In the genomic region with DNA sequence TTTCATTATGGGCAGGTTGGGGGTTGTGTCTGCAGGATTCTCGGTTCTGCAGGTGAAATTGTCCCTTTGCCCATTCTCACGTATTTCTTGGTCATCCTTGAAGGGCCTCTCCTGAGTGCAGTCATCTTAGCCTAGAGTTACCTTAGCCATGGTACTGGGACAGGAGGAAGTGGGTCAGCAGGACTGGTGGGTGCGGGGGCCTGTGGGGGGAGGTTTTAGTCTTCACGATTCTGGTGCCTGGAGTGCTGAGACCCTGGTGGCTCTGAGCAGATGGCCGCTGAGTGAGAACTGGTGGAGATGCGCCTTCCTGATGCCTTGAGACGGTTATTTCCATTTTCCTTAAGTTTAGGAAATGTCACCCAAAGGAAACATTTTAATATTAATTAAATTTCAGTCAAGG, we compare ENCODE assay signal across 19 cellular contexts. TPM values are rescaled to one million over a fixed set of nuclear protein-coding genes. Genes with fewer than 3 reads are reported as not detected.
DNase-seq lines count a peak whose midpoint lies in the region; ATAC-seq and TF ChIP-seq lines count a peak whose summit lies in the region.
"Had no signal": no experiment of that assay in that cellular context is flagged by ENCODE, and none has a peak within 500 bp of the region (broad histone marks: within the 10 kb centered on the region; RNA-seq: fewer than 3 reads in every experiment).

No MANE protein-coding gene starts in this region.

- H3K27ac Mint-ChIP-seq in T-helper 2 cell treated with Interferon-gamma antibody and Interleukin-4, amounts not matched to agents 5 μg/mL and 100 μg/mL, for 36 hours: no peak overlapping the region
- no peak overlapping the region for H3K27ac Mint-ChIP-seq in stimulated activated effector memory CD8-positive, alpha-beta T cell treated with anti-CD3 and anti-CD28 coated beads, Interleukin-12 subunit alpha, Interleukin-12 subunit beta, amount 100 ng/mL, for 72 hours
- H3K27ac Mint-ChIP-seq: activated CD4-positive, alpha-beta memory T cell treated with anti-CD3 and anti-CD28 coated beads for 36 hours; activated T-cell treated with anti-CD3 and anti-CD28 coated beads, Interleukin-2, amount 50 U/mL, for 24 hours; progenitor cell of endocrine pancreas had no signal

- H3K27ac ChIP-seq in HUES64 (ENCODE audit: low read depth, low read length): no peak overlapping the region
- peak overlapping the region in 3 of 4 donors; percentile 58 to 73 (median 63) for H3K27ac ChIP-seq in body of pancreas
- peak overlapping the region; percentile 81 for H3K27ac ChIP-seq in lower lobe of right lung
- H3K27ac ChIP-seq in thyroid gland: peak overlapping the region in 2 of 3 donors; percentile 69 to 86
- H3K27ac ChIP-seq: GM23248, VCaP had no signal

- no peak overlapping the region for H3K4me3 Mint-ChIP-seq in T-helper 2 cell treated with Interferon-gamma antibody and Interleukin-4, amounts not matched to agents 5 μg/mL and 100 μg/mL, for 36 hours
- H3K4me3 Mint-ChIP-seq in stimulated activated effector memory CD8-positive, alpha-beta T cell treated with anti-CD3 and anti-CD28 coated beads, Interleukin-12 subunit alpha, Interleukin-12 subunit beta, amount 100 ng/mL, for 72 hours: no peak overlapping the region
- H3K4me3 Mint-ChIP-seq: activated CD4-positive, alpha-beta memory T cell treated with anti-CD3 and anti-CD28 coated beads for 36 hours; activated T-cell treated with anti-CD3 and anti-CD28 coated beads, Interleukin-2, amount 50 U/mL, for 24 hours had no signal

- H3K4me3 ChIP-seq in HUES64 (ENCODE audit: low read length): no peak overlapping the region
- no peak overlapping the region for H3K4me3 ChIP-seq in body of pancreas
- no peak overlapping the region for H3K4me3 ChIP-seq in lower lobe of right lung
- H3K4me3 ChIP-seq in thyroid gland (replicated peaks in 1 of 3): no peak overlapping the region
- H3K4me3 ChIP-seq: GM23248 had no signal

- peaks cover 28% of the 10 kb centered on the region for H3K4me1 ChIP-seq in HUES64 (ENCODE audit: insufficient read depth, low read length)
- H3K4me1 ChIP-seq in body of pancreas: peaks cover 33% of the 10 kb centered on the region
- peaks cover 47% of the 10 kb centered on the region for H3K4me1 ChIP-seq in lower lobe of right lung
- H3K4me1 ChIP-seq in thyroid gland: peaks cover 76 to 98% of the 10 kb centered on the region in 2 donors

- TF ChIP-seq CTCF in body of pancreas (IDR thresholded peaks at IDR 0.05): no peak
- no peak for TF ChIP-seq CTCF in lower lobe of right lung (IDR thresholded peaks at IDR 0.05)
- no peak for TF ChIP-seq CTCF in thyroid gland (IDR thresholded peaks at IDR 0.05)

- TF ChIP-seq POLR2A in body of pancreas (IDR thresholded peaks at IDR 0.05) (no peak), thyroid gland (IDR thresholded peaks at IDR 0.05) (no peak)

- no peaks in the 10 kb centered on the region for H3K36me3 Mint-ChIP-seq in T-helper 2 cell treated with Interferon-gamma antibody and Interleukin-4, amounts not matched to agents 5 μg/mL and 100 μg/mL, for 36 hours (ENCODE audit: low read depth)
- H3K36me3 Mint-ChIP-seq in stimulated activated effector memory CD8-positive, alpha-beta T cell treated with anti-CD3 and anti-CD28 coated beads, Interleukin-12 subunit alpha, Interleukin-12 subunit beta, amount 100 ng/mL, for 72 hours: no peaks in the 10 kb centered on the region
- H3K36me3 Mint-ChIP-seq: activated CD4-positive, alpha-beta memory T cell treated with anti-CD3 and anti-CD28 coated beads for 36 hours had no signal

- no peak for ATAC-seq in body of pancreas
- no peak for ATAC-seq in lower lobe of right lung
- ATAC-seq in stimulated activated effector memory CD8-positive, alpha-beta T cell treated with anti-CD3 and anti-CD28 coated beads, Interleukin-12 subunit alpha, Interleukin-12 subunit beta, amount 100 ng/mL, for 72 hours: no peak

- H3K4me1 Mint-ChIP-seq in T-helper 2 cell treated with Interferon-gamma antibody and Interleukin-4, amounts not matched to agents 5 μg/mL and 100 μg/mL, for 36 hours (ENCODE audit: low read depth): peaks cover 5% of the 10 kb centered on the region
- H3K4me1 Mint-ChIP-seq in stimulated activated effector memory CD8-positive, alpha-beta T cell treated with anti-CD3 and anti-CD28 coated beads, Interleukin-12 subunit alpha, Interleukin-12 subunit beta, amount 100 ng/mL, for 72 hours: no peaks in the 10 kb centered on the region

- WGBS in HUES64: 80% methylated on average over 7 of the region's 7 CpGs
- WGBS in body of pancreas, 2 donors: 60 to 63% methylated on average over 7 of the region's 7 CpGs
- WGBS in thyroid gland, 2 donors: 31 to 52% methylated on average over 7 of the region's 7 CpGs

- H3K27me3 ChIP-seq in HUES64 (ENCODE audit: insufficient read depth, low read length) (no peaks in the 10 kb centered on the region), body of pancreas (no peaks in the 10 kb centered on the region), lower lobe of right lung (ENCODE audit: low read depth) (no peaks in the 10 kb centered on the region), thyroid gland (no peaks in the 10 kb centered on the region)

- H3K9ac ChIP-seq in HUES64 (ENCODE audit: low read depth, low read length): peak overlapping the region; percentile 1; the same call in 1 of the 2 replicates
- H3K9ac ChIP-seq: GM23248 had no signal

- peaks cover 27% of the 10 kb centered on the region for H3K27me3 Mint-ChIP-seq in T-helper 2 cell treated with Interferon-gamma antibody and Interleukin-4, amounts not matched to agents 5 μg/mL and 100 μg/mL, for 36 hours (ENCODE audit: low read depth)
- H3K27me3 Mint-ChIP-seq: progenitor cell of endocrine pancreas had no signal

- no peaks in the 10 kb centered on the region for H3K9me3 ChIP-seq in HUES64 (ENCODE audit: insufficient read depth, low read depth, low read length)
- no peaks in the 10 kb centered on the region for H3K9me3 ChIP-seq in body of pancreas
- no peaks in the 10 kb centered on the region for H3K9me3 ChIP-seq in lower lobe of right lung
- no peaks in the 10 kb centered on the region for H3K9me3 ChIP-seq in thyroid gland

- DNase-seq in body of pancreas (no peak), lower lobe of right lung (no peak), thyroid gland (peak; percentile 63 to 64)
- DNase-seq in stimulated activated CD4-positive, alpha-beta T cell treated with anti-CD3 and anti-CD28 coated beads, Interleukin-2, amount 100 ng/mL, for 24 hours: no peak
- DNase-seq in T-helper 2 cell treated with Interferon-gamma antibody and Interleukin-4, amounts not matched to agents 5 μg/mL and 100 μg/mL, for 36 hours (ENCODE audit: low spot score): no peak
- no peak for DNase-seq in stimulated activated effector memory CD8-positive, alpha-beta T cell treated with anti-CD3 and anti-CD28 coated beads, Interleukin-12 subunit alpha, Interleukin-12 subunit beta, amount 100 ng/mL, for 72 hours (ENCODE audit: low spot score in 2 of 2)
- DNase-seq: activated CD4-positive, alpha-beta memory T cell treated with anti-CD3 and anti-CD28 coated beads for 36 hours; activated naive CD4-positive, alpha-beta T cell treated with anti-CD3 and anti-CD28 coated beads, Interleukin-2, amount 50 U/mL, for 16 hours; activated T-cell treated with anti-CD3 and anti-CD28 coated beads, Interleukin-2, amount 50 U/mL, for 24 hours; aorta; Calu3; hippocampal formation; midbrain; NCI-H1105 treated with DMSO at 0.1 percent for 48 hours; NCI-H524 had no signal

- H3K9me3 Mint-ChIP-seq in T-helper 2 cell treated with Interferon-gamma antibody and Interleukin-4, amounts not matched to agents 5 μg/mL and 100 μg/mL, for 36 hours: no peaks in the 10 kb centered on the region
- no peaks in the 10 kb centered on the region for H3K9me3 Mint-ChIP-seq in stimulated activated effector memory CD8-positive, alpha-beta T cell treated with anti-CD3 and anti-CD28 coated beads, Interleukin-12 subunit alpha, Interleukin-12 subunit beta, amount 100 ng/mL, for 72 hours
- H3K9me3 Mint-ChIP-seq: activated CD4-positive, alpha-beta memory T cell treated with anti-CD3 and anti-CD28 coated beads for 36 hours; activated T-cell treated with anti-CD3 and anti-CD28 coated beads, Interleukin-2, amount 50 U/mL, for 24 hours had no signal

- intact Hi-C loops in body of pancreas (cut with DNase I): no loop called here
- intact Hi-C loops in lower lobe of right lung (cut with DNase I): no loop called here
- intact Hi-C loops in thyroid gland (cut with DNase I): loop anchor here (10.0 kb wide), 1 partner anchor 96 kb away; no protein-coding TSS in a partner anchor

- H3K36me3 ChIP-seq in HUES64 (ENCODE audit: insufficient read depth, low read length) (peaks cover 9% of the 10 kb centered on the region), body of pancreas (replicated peaks in 1 of 2; ENCODE audit: insufficient read depth in 1 of 2, low read depth in 2 of 2) (no peaks in the 10 kb centered on the region), lower lobe of right lung (peaks cover 4% of the 10 kb centered on the region), thyroid gland (no peaks in the 10 kb centered on the region)

RNA-seq across cellular contexts. Expression of a gene that starts 11.8 kb away (rescaled TPM):
- polyA plus RNA-seq in HUES64 (2013, experiment 1 of 2): 57.2 TPM
- 87.0 TPM for polyA plus RNA-seq in HUES64 (2013, experiment 2 of 2)
- 100 to 1,000 TPM in 1 of 2 donors, 10 to 100 TPM in 1; 69.3 to 230 TPM for total RNA-seq in body of pancreas
- total RNA-seq in lower lobe of right lung: 185 TPM
- total RNA-seq in thyroid gland: 100 to 1,000 TPM in 3 of 4 donors, 10 to 100 TPM in 1; 97.6 to 193 (median 131) TPM
- total RNA-seq: activated CD4-positive, alpha-beta memory T cell treated with anti-CD3 and anti-CD28 coated beads for 36 hours had no signal

RNA-seq across cellular contexts. Expression of a gene that starts 12.0 kb away (rescaled TPM):
- polyA plus RNA-seq in HUES64 (2013, experiment 1 of 2): 54.7 TPM
- polyA plus RNA-seq in HUES64 (2013, experiment 2 of 2): 65.4 TPM
- 100 to 1,000 TPM in 1 of 2 donors, 10 to 100 TPM in 1; 80.4 to 253 TPM for total RNA-seq in body of pancreas
- 161 TPM for total RNA-seq in lower lobe of right lung
- total RNA-seq in thyroid gland: 100 to 1,000 TPM in 2 of 4 donors, 10 to 100 TPM in 2; 71.3 to 161 (median 112) TPM
- total RNA-seq: activated CD4-positive, alpha-beta memory T cell treated with anti-CD3 and anti-CD28 coated beads for 36 hours had no signal

Comparison
In these comparisons a context has a peak if more than half of its experiments do, and no peak if none do; other contexts are left out.
1. DNase-seq: peak in thyroid gland (2 of 2); none in body of pancreas (0 of 4), lower lobe of right lung (single experiment), stimulated activated CD4-positive, alpha-beta T cell treated with anti-CD3 and anti-CD28 coated beads, Interleukin-2, amount 100 ng/mL, for 24 hours (0 of 2), T-helper 2 cell treated with Interferon-gamma antibody and Interleukin-4, amounts not matched to agents 5 μg/mL and 100 μg/mL, for 36 hours (single experiment) and stimulated activated effector memory CD8-positive, alpha-beta T cell treated with anti-CD3 and anti-CD28 coated beads, Interleukin-12 subunit alpha, Interleukin-12 subunit beta, amount 100 ng/mL, for 72 hours (0 of 2).